Comparison of ENCODE assay signal across 8 cellular contexts in the genomic region with DNA sequence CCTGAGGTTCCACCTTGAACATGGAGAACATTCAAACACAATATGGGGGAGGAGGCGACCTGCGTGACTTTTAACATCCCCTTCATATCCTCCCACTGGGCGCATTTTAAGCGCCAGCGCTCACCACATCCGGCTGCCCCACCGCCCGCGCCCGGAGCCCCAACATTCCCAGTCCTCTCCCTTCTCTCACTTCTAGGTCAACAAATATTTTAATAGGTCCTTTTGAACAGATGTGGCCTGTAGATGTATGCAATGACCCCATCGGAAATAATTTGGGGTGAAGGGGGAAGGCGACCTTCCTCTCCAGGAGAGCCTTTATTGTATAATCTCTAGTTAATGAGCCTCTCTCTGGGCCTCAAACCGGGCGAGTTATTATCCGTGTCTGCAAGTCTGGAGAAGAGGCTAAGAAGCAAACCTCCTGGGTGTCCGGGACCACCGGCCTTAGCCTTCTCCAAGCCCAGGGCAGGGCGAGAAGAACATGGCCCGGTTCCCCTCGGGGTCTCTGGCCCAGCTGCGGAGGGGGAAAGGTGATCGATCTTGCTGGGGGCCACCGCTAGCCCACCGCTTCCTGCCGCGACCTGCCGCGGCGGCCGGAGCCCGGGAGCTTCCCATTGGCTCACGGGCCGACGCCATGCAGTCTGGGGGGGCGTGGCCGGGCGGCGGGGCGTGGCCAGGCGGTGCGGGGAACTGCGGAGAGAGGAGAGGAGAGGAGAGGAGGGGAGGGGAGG.
DNase-seq lines count a peak whose midpoint lies in the region; ATAC-seq and TF ChIP-seq lines count a peak whose summit lies in the region.

No MANE protein-coding gene starts in this region.

- WGBS in gastroesophageal sphincter (ENCODE audit: low coverage in 1 of 2), 2 donors = 19 to 40% methylated on average over 6 to 13 of the region's 42 CpGs
- 16% methylated on average over 39 of the region's 42 CpGs for WGBS in suprapubic skin

- no TSS peak for BruUV-seq in PC-3 (replicated peaks; lab: Mats Ljungman, UMichigan)

- peak overlapping the region; percentile 56; the same call in 1 of the 2 replicates for H3K4me2 ChIP-seq in PC-3 (ENCODE audit: low read length)

- no peaks in the 10 kb centered on the region for H3F3A ChIP-seq in PC-3 (ENCODE audit: low read length, unreplicated experiment)

- H3K4me1 ChIP-seq in PC-3 (ENCODE audit: insufficient read depth, low read length) = 0 out of 2 replicates have a peak, but pooled peaks cover 2% of the 10 kb centered on the region
- peaks cover 0 to 22% (median 12%) of the 10 kb centered on the region in 3 donors for H3K4me1 ChIP-seq in gastroesophageal sphincter
- H3K4me1 ChIP-seq in suprapubic skin = peaks cover 14% of the 10 kb centered on the region

- no peaks in the 10 kb centered on the region for H3K9me2 ChIP-seq in PC-3 (replicated peaks; ENCODE audit: low read length)

- H3K79me2 ChIP-seq in PC-3 (ENCODE audit: low read length) = no peaks in the 10 kb centered on the region

- peak; percentile 96 for DNase-seq in Daoy (ENCODE audit: low read depth)
- peak; percentile 42 for DNase-seq in PC-3
- DNase-seq in activated naive CD4-positive, alpha-beta T cell treated with anti-CD3 and anti-CD28 coated beads for 36 hours = peak; percentile 70
- DNase-seq in nucleus accumbens (lab: John Stamatoyannopoulos, UW) = peak in 40 of 56 donors; percentile 4 to 71 (median 28)
- DNase-seq in suprapubic skin (ENCODE audit: low spot score in 2 of 2) = peak in 1 of 2 donors; percentile 76

- H3K36me3 ChIP-seq in PC-3 (ENCODE audit: low read depth, low read length) (no peaks in the 10 kb centered on the region), gastroesophageal sphincter (no peaks in the 10 kb centered on the region), suprapubic skin (no peaks in the 10 kb centered on the region)

- ATAC-seq in HG02678 (IDR thresholded peaks at IDR 0.05; ENCODE audit: unreplicated experiment) (peak; percentile 73), PC-3 (peak; percentile 80), gastroesophageal sphincter (peak; percentile 88), GM19328 (IDR thresholded peaks at IDR 0.05; ENCODE audit: unreplicated experiment) (no peak)

- H3K27ac Mint-ChIP-seq in activated naive CD4-positive, alpha-beta T cell treated with anti-CD3 and anti-CD28 coated beads for 36 hours = no peak overlapping the region

- TF ChIP-seq POLR2A in gastroesophageal sphincter (IDR thresholded peaks at IDR 0.05) (no peak), suprapubic skin (IDR thresholded peaks at IDR 0.05) (no peak)

- CTCF ChIA-PET in PC-3 (lab: Charles Lee) = no interaction called here
- CTCF ChIA-PET in activated naive CD4-positive, alpha-beta T cell treated with anti-CD3 and anti-CD28 coated beads for 36 hours (lab: Charles Lee) = no interaction called here

- TF ChIP-seq EP300 in gastroesophageal sphincter (IDR thresholded peaks at IDR 0.05) = no peak
- TF ChIP-seq EP300 in suprapubic skin (IDR thresholded peaks at IDR 0.05) = no peak

- no peaks in the 10 kb centered on the region for H4K20me1 ChIP-seq in PC-3 (ENCODE audit: low read length)

- peak overlapping the region; percentile 34; the same call in 1 of the 2 replicates for H3K4me3 ChIP-seq in PC-3 (ENCODE audit: low read length)
- peak overlapping the region; percentile 23 to 63 for H3K4me3 ChIP-seq in gastroesophageal sphincter
- peak overlapping the region; percentile 71 for H3K4me3 ChIP-seq in suprapubic skin

- H3K27me3 Mint-ChIP-seq in activated naive CD4-positive, alpha-beta T cell treated with anti-CD3 and anti-CD28 coated beads for 36 hours (ENCODE audit: low read depth) = peaks cover 25% of the 10 kb centered on the region

- no peaks in the 10 kb centered on the region for H3K9me3 Mint-ChIP-seq in activated naive CD4-positive, alpha-beta T cell treated with anti-CD3 and anti-CD28 coated beads for 36 hours

- peak overlapping the region; percentile 62 for H3K4me3 Mint-ChIP-seq in activated naive CD4-positive, alpha-beta T cell treated with anti-CD3 and anti-CD28 coated beads for 36 hours

- no peak overlapping the region for H3K27ac ChIP-seq in PC-3 (ENCODE audit: low read length)
- H3K27ac ChIP-seq in gastroesophageal sphincter = no peak overlapping the region
- H3K27ac ChIP-seq in suprapubic skin = no peak overlapping the region

- no peak overlapping the region for H3K9ac ChIP-seq in PC-3 (ENCODE audit: low read length)

- no peaks in the 10 kb centered on the region for H3K36me3 Mint-ChIP-seq in activated naive CD4-positive, alpha-beta T cell treated with anti-CD3 and anti-CD28 coated beads for 36 hours (ENCODE audit: low read depth)

- no peaks in the 10 kb centered on the region for H3K9me3 ChIP-seq in PC-3 (ENCODE audit: low read length)
- H3K9me3 ChIP-seq in gastroesophageal sphincter = no peaks in the 10 kb centered on the region
- no peaks in the 10 kb centered on the region for H3K9me3 ChIP-seq in suprapubic skin

- POLR2A ChIA-PET in PC-3 (lab: Charles Lee; ENCODE audit: unreplicated experiment) = no interaction called here

- peaks cover 11% of the 10 kb centered on the region for H3K4me1 Mint-ChIP-seq in activated naive CD4-positive, alpha-beta T cell treated with anti-CD3 and anti-CD28 coated beads for 36 hours (ENCODE audit: low read depth)

- intact Hi-C loops in PC-3 (cut with micrococcal nuclease) = no loop called here
- intact Hi-C loops in activated naive CD4-positive, alpha-beta T cell treated with anti-CD3 and anti-CD28 coated beads for 36 hours (cut with micrococcal nuclease) = loop anchor here (2.0 to 5.0 kb wide), 3 partner anchors 16 to 86 kb away; no protein-coding TSS in a partner anchor

- no peak for TF ChIP-seq CTCF in PC-3 (conservative IDR thresholded peaks at IDR 0.05; ENCODE audit: low read depth, low read length)
- TF ChIP-seq CTCF in gastroesophageal sphincter (IDR thresholded peaks at IDR 0.05) = no peak
- no peak for TF ChIP-seq CTCF in suprapubic skin (IDR thresholded peaks at IDR 0.05)

- H3K27me3 ChIP-seq in PC-3 (ENCODE audit: low read length) (no peaks in the 10 kb centered on the region), gastroesophageal sphincter (peaks cover 45% of the 10 kb centered on the region), suprapubic skin (peaks cover 36% of the 10 kb centered on the region)

- peak overlapping the region; percentile 54 for H2AFZ ChIP-seq in PC-3 (ENCODE audit: low read length)
